In the genomic region with DNA sequence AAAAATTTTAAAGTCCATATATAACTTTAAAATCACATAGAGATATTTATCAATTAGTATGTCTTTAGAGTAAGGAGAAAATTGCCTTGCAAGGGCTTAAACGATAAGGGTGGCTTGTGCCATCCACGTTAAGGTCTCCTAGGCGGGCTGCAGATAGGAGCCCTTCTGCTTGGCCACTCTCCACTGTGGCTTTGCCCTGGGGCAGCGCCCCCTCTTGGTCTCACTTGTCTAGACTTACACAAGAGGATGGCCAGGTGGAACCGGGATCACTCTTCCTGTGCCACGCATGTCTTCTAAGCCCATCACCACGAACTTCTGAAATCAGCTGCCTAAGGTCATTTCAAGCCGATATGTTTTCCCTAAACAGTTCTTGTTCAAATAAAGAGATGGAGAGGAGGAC, we compare ENCODE assay signal across 1 cellular context.
A peak's percentile ranks its signal among the peaks of the same experiment; 100 is the strongest.
TF ChIP-seq lines count a peak whose summit lies in the region.

No MANE protein-coding gene starts in this region.

TF ChIP-seq in HepG2, 621 proteins besides CTCF, POLR2A, EP300 and RAD21:
- TF ChIP-seq TSC22D2 (CRISPR knock-in tag; IDR thresholded peaks at IDR 0.05; ENCODE audit: borderline replicate concordance) (no peak), ZMAT3 (CRISPR knock-in tag; conservative IDR thresholded peaks at IDR 0.05) (no peak), ESRRA (CRISPR knock-in tag; IDR thresholded peaks at IDR 0.05; ENCODE audit: low read depth) (no peak), DMAP1 (CRISPR knock-in tag; IDR thresholded peaks at IDR 0.05) (no peak), CEBPG (CRISPR knock-in tag; IDR thresholded peaks at IDR 0.05) (0 out of 2 replicates have a peak, but pooled peaks have one; percentile 27), TAF15 (IDR thresholded peaks at IDR 0.05; ENCODE audit: low read depth, low read length, poor library complexity, severe bottlenecking) (no peak), ZNF264 (CRISPR knock-in tag; IDR thresholded peaks at IDR 0.05) (no peak), SRSF1 (optimal IDR thresholded peaks at IDR 0.05; ENCODE audit: low read depth, low read length) (no peak), SMAD9 (CRISPR knock-in tag; IDR thresholded peaks at IDR 0.05) (no peak), ZNF382 (CRISPR knock-in tag; IDR thresholded peaks at IDR 0.05; ENCODE audit: borderline replicate concordance) (no peak), SMC3 (IDR thresholded peaks at IDR 0.05; ENCODE audit: low read length) (peak; percentile 42; the same call in 1 of the 2 replicates), ERF (CRISPR knock-in tag; IDR thresholded peaks at IDR 0.05) (no peak), DNMT1 (CRISPR knock-in tag; IDR thresholded peaks at IDR 0.05) (no peak), GFI1 (CRISPR knock-in tag; IDR thresholded peaks at IDR 0.05; ENCODE audit: borderline replicate concordance) (no peak), STAG1 (CRISPR knock-in tag; IDR thresholded peaks at IDR 0.05) (peak; percentile 53), GATAD2A (CRISPR knock-in tag; IDR thresholded peaks at IDR 0.05) (0 out of 2 replicates have a peak, but pooled peaks have one; percentile 18), MAFG (CRISPR knock-in tag; IDR thresholded peaks at IDR 0.05) (no peak), ZNF263 (CRISPR knock-in tag; IDR thresholded peaks at IDR 0.05) (peak; percentile 37; the same call in 1 of the 2 replicates), ZNF775 (CRISPR knock-in tag; IDR thresholded peaks at IDR 0.05; ENCODE audit: borderline replicate concordance) (no peak), JDP2 (CRISPR knock-in tag; IDR thresholded peaks at IDR 0.05; ENCODE audit: borderline replicate concordance) (no peak), SAP130 (CRISPR knock-in tag; IDR thresholded peaks at IDR 0.05; ENCODE audit: low read depth) (peak; percentile 32; the same call in 1 of the 2 replicates), EHMT2 (IDR thresholded peaks at IDR 0.05; ENCODE audit: borderline replicate concordance, low read depth, low read length) (no peak), KDM1A (CRISPR knock-in tag; IDR thresholded peaks at IDR 0.05) (no peak), SP1 (IDR thresholded peaks at IDR 0.05) (no peak), SP1 (CRISPR knock-in tag; IDR thresholded peaks at IDR 0.05) (no peak), ZNF678 (CRISPR knock-in tag; IDR thresholded peaks at IDR 0.05) (no peak), THAP11 (CRISPR knock-in tag; IDR thresholded peaks at IDR 0.05) (0 out of 2 replicates have a peak, but pooled peaks have one; percentile 32), RFXANK (CRISPR knock-in tag; IDR thresholded peaks at IDR 0.05) (no peak)
- TF ChIP-seq, protein P1, sequence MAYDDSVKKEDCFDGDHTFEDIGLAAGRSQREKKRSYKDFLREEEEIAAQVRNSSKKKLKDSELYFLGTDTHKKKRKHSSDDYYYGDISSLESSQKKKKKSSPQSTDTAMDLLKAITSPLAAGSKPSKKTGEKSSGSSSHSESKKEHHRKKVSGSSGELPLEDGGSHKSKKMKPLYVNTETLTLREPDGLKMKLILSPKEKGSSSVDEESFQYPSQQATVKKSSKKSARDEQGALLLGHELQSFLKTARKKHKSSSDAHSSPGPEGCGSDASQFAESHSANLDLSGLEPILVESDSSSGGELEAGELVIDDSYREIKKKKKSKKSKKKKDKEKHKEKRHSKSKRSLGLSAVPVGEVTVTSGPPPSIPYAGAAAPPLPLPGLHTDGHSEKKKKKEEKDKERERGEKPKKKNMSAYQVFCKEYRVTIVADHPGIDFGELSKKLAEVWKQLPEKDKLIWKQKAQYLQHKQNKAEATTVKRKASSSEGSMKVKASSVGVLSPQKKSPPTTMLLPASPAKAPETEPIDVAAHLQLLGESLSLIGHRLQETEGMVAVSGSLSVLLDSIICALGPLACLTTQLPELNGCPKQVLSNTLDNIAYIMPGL (CRISPR knock-in tag; IDR thresholded peaks at IDR 0.05; ENCODE audit: borderline replicate concordance in 1 of 2, low read depth in 1 of 2): peak; percentile 23 to 25; a peak in 1 of 4 replicates
- TF ChIP-seq, protein P2, sequence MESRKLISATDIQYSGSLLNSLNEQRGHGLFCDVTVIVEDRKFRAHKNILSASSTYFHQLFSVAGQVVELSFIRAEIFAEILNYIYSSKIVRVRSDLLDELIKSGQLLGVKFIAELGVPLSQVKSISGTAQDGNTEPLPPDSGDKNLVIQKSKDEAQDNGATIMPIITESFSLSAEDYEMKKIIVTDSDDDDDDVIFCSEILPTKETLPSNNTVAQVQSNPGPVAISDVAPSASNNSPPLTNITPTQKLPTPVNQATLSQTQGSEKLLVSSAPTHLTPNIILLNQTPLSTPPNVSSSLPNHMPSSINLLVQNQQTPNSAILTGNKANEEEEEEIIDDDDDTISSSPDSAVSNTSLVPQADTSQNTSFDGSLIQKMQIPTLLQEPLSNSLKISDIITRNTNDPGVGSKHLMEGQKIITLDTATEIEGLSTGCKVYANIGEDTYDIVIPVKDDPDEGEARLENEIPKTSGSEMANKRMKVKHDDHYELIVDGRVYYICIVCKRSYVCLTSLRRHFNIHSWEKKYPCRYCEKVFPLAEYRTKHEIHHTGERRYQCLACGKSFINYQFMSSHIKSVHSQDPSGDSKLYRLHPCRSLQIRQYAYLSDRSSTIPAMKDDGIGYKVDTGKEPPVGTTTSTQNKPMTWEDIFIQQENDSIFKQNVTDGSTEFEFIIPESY (CRISPR knock-in tag; IDR thresholded peaks at IDR 0.05): no peak
- TF ChIP-seq, protein P3, sequence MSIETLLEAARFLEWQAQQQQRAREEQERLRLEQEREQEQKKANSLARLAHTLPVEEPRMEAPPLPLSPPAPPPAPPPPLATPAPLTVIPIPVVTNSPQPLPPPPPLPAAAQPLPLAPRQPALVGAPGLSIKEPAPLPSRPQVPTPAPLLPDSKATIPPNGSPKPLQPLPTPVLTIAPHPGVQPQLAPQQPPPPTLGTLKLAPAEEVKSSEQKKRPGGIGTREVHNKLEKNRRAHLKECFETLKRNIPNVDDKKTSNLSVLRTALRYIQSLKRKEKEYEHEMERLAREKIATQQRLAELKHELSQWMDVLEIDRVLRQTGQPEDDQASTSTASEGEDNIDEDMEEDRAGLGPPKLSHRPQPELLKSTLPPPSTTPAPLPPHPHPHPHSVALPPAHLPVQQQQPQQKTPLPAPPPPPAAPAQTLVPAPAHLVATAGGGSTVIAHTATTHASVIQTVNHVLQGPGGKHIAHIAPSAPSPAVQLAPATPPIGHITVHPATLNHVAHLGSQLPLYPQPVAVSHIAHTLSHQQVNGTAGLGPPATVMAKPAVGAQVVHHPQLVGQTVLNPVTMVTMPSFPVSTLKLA (IDR thresholded peaks at IDR 0.05): no peak
- TF ChIP-seq, protein P4, sequence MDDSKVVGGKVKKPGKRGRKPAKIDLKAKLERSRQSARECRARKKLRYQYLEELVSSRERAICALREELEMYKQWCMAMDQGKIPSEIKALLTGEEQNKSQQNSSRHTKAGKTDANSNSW (CRISPR knock-in tag; IDR thresholded peaks at IDR 0.05; ENCODE audit: borderline replicate concordance): no peak
- TF ChIP-seq, protein P5, sequence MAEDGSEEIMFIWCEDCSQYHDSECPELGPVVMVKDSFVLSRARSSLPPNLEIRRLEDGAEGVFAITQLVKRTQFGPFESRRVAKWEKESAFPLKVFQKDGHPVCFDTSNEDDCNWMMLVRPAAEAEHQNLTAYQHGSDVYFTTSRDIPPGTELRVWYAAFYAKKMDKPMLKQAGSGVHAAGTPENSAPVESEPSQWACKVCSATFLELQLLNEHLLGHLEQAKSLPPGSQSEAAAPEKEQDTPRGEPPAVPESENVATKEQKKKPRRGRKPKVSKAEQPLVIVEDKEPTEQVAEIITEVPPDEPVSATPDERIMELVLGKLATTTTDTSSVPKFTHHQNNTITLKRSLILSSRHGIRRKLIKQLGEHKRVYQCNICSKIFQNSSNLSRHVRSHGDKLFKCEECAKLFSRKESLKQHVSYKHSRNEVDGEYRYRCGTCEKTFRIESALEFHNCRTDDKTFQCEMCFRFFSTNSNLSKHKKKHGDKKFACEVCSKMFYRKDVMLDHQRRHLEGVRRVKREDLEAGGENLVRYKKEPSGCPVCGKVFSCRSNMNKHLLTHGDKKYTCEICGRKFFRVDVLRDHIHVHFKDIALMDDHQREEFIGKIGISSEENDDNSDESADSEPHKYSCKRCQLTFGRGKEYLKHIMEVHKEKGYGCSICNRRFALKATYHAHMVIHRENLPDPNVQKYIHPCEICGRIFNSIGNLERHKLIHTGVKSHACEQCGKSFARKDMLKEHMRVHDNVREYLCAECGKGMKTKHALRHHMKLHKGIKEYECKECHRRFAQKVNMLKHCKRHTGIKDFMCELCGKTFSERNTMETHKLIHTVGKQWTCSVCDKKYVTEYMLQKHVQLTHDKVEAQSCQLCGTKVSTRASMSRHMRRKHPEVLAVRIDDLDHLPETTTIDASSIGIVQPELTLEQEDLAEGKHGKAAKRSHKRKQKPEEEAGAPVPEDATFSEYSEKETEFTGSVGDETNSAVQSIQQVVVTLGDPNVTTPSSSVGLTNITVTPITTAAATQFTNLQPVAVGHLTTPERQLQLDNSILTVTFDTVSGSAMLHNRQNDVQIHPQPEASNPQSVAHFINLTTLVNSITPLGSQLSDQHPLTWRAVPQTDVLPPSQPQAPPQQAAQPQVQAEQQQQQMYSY (CRISPR knock-in tag; IDR thresholded peaks at IDR 0.05): no peak
